ENCODE assay signal across 1 cellular context in the genomic region with DNA sequence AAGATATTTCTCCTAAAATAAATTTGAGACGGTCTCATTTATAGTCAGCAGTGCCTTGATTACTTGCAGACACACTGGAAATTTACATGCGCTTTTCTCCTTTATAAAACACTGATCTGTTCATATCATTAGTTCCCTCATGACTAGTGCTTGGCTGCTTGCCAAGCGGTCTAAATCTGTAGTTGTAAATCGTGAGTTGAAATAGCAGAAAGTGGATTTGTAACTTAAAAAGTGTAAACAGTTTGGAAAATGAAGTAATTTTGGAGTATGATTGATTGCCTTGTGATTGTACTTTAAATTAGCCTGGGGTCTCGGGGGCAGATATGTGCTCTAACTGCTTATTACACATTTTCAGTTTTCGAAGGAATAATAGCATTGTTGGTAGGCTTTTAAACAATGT.
TF ChIP-seq lines count a peak whose summit lies in the region.

No MANE protein-coding gene starts in this region.

TF ChIP-seq in SK-N-SH, 30 proteins besides CTCF, POLR2A, EP300 and RAD21 (continued from another document):
- TF ChIP-seq, protein P1, sequence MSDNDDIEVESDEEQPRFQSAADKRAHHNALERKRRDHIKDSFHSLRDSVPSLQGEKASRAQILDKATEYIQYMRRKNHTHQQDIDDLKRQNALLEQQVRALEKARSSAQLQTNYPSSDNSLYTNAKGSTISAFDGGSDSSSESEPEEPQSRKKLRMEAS (IDR thresholded peaks at IDR 0.05; ENCODE audit: low read depth): no peak
- TF ChIP-seq ELF1 (IDR thresholded peaks at IDR 0.05) (0 out of 2 replicates have a peak, but pooled peaks have one; percentile 18), FOXJ3 (CRISPR knock-in tag; IDR thresholded peaks at IDR 0.05) (no peak)
